In genomic region chr12:10365716-10366433, GRCh38 we compare ENCODE assay signal across 8 cellular contexts. TPM values are rescaled to one million over a fixed set of nuclear protein-coding genes. Genes with fewer than 3 reads are reported as not detected.
A peak's percentile ranks its signal among the peaks of the same experiment; 100 is the strongest.
DNase-seq lines count a peak whose midpoint lies in the region; ATAC-seq lines count a peak whose summit lies in the region.

No MANE protein-coding gene starts in this region.

- intact Hi-C loops in activated T-helper 2 cell treated with anti-CD3 and anti-CD28 coated beads, Interferon-gamma antibody, Interleukin-2, Interleukin-4, amounts not matched to agents 10 μg/mL and 5 μg/mL and 100 μg/mL, durations not matched to agents 14 hours and 24 hours and 36 hours (cut with micrococcal nuclease), result loop anchor here (2.0 to 10.0 kb wide), 4 partner anchors 45 to 175 kb away; partner anchors contain the start of gene GABARAPL1

- H3K4me3 ChIP-seq in CD4-positive, CD25-positive, alpha-beta regulatory T cell (ENCODE audit: low read depth, low read length), result peak overlapping the region; percentile 99
- H3K4me3 ChIP-seq in MG63 (peak overlapping the region; percentile 59), duodenal mucosa (ENCODE audit: low read depth in 1 of 2, low read length in 2 of 2) (peak overlapping the region; percentile 72 to 85), neuron (ENCODE audit: low read length) (peak overlapping the region; percentile 83)

- peaks cover 8% of the 10 kb centered on the region for H3K27me3 Mint-ChIP-seq in CD4-positive, CD25-positive, alpha-beta regulatory T cell
- H3K27me3 Mint-ChIP-seq in activated T-helper 2 cell treated with anti-CD3 and anti-CD28 coated beads, Interferon-gamma antibody, Interleukin-2, Interleukin-4, amounts not matched to agents 10 μg/mL and 5 μg/mL and 100 μg/mL, durations not matched to agents 14 hours and 24 hours and 36 hours (ENCODE audit: low read depth), result peaks cover 23% of the 10 kb centered on the region

- H2AFZ ChIP-seq in neuron (ENCODE audit: low read depth, low read length), result peak overlapping the region; percentile 97

- no peaks in the 10 kb centered on the region for H3K9me3 ChIP-seq in CD4-positive, CD25-positive, alpha-beta regulatory T cell (ENCODE audit: control insufficient read depth in 2 of 2, low read length in 2 of 2)
- 0 out of 2 replicates have a peak, but pooled peaks cover 2% of the 10 kb centered on the region for H3K9me3 ChIP-seq in MG63
- no peaks in the 10 kb centered on the region for H3K9me3 ChIP-seq in duodenal mucosa (ENCODE audit: control insufficient read depth in 1 of 2, low read length in 2 of 2)
- H3K9me3 ChIP-seq in neuron (ENCODE audit: low read length), result no peaks in the 10 kb centered on the region

- H3K4me1 ChIP-seq in CD4-positive, CD25-positive, alpha-beta regulatory T cell (ENCODE audit: control insufficient read depth, insufficient read depth, low read length, poor library complexity, severe bottlenecking), result peaks cover 10% of the 10 kb centered on the region
- H3K4me1 ChIP-seq in duodenal mucosa (ENCODE audit: control insufficient read depth in 1 of 2, insufficient read depth in 2 of 2, low read length in 2 of 2) (peaks cover 20 to 35% of the 10 kb centered on the region in 2 donors), neuron (ENCODE audit: insufficient read depth, low read length) (peaks cover 18% of the 10 kb centered on the region)

- DNase-seq in CD4-positive, CD25-positive, alpha-beta regulatory T cell, result no peak
- DNase-seq in MG63 (no peak), NCI-H226 (no peak), HuH-7.5 (ENCODE audit: low spot score) (no peak)
- no peak for DNase-seq in activated T-helper 2 cell treated with anti-CD3 and anti-CD28 coated beads, Interferon-gamma antibody, Interleukin-2, Interleukin-4, amounts not matched to agents 10 μg/mL and 5 μg/mL and 100 μg/mL, durations not matched to agents 14 hours and 24 hours and 36 hours (ENCODE audit: low spot score)

- peaks cover 0 to 2% (median under 1%) of the 10 kb centered on the region in 4 donors for H3K4me1 Mint-ChIP-seq in CD4-positive, CD25-positive, alpha-beta regulatory T cell
- H3K4me1 Mint-ChIP-seq in activated T-helper 2 cell treated with anti-CD3 and anti-CD28 coated beads, Interferon-gamma antibody, Interleukin-2, Interleukin-4, amounts not matched to agents 10 μg/mL and 5 μg/mL and 100 μg/mL, durations not matched to agents 14 hours and 24 hours and 36 hours (ENCODE audit: low read depth), result peaks cover 7% of the 10 kb centered on the region

- peak overlapping the region; percentile 83 to 91 for H3K9ac ChIP-seq in duodenal mucosa (ENCODE audit: low read depth in 1 of 2, low read length in 2 of 2)

- H3K27ac ChIP-seq in CD4-positive, CD25-positive, alpha-beta regulatory T cell (ENCODE audit: insufficient read depth, low read length, poor library complexity, severe bottlenecking), result peak overlapping the region; percentile 74
- H3K27ac ChIP-seq in duodenal mucosa (ENCODE audit: low read depth, low read length), result peak overlapping the region; percentile 82

- no peaks in the 10 kb centered on the region for H3K36me3 ChIP-seq in CD4-positive, CD25-positive, alpha-beta regulatory T cell (ENCODE audit: control insufficient read depth, insufficient read depth, low read length)
- no peaks in the 10 kb centered on the region for H3K36me3 ChIP-seq in MG63
- no peaks in the 10 kb centered on the region for H3K36me3 ChIP-seq in duodenal mucosa (ENCODE audit: control insufficient read depth in 1 of 2, insufficient read depth in 2 of 2, low read length in 2 of 2)
- H3K36me3 ChIP-seq in neuron (ENCODE audit: insufficient read depth, low read length), result no peaks in the 10 kb centered on the region

- peaks cover 4% of the 10 kb centered on the region for H3K27me3 ChIP-seq in CD4-positive, CD25-positive, alpha-beta regulatory T cell (ENCODE audit: control insufficient read depth, insufficient read depth, low read length)
- H3K27me3 ChIP-seq in MG63 (no peaks in the 10 kb centered on the region), duodenal mucosa (ENCODE audit: control insufficient read depth in 1 of 2, insufficient read depth in 2 of 2, low read length in 2 of 2) (no peaks in the 10 kb centered on the region), neuron (ENCODE audit: insufficient read depth, low read length) (no peaks in the 10 kb centered on the region)

- H3K27ac Mint-ChIP-seq in CD4-positive, CD25-positive, alpha-beta regulatory T cell, result no peak overlapping the region
- no peak overlapping the region for H3K27ac Mint-ChIP-seq in activated T-helper 2 cell treated with anti-CD3 and anti-CD28 coated beads, Interferon-gamma antibody, Interleukin-2, Interleukin-4, amounts not matched to agents 10 μg/mL and 5 μg/mL and 100 μg/mL, durations not matched to agents 14 hours and 24 hours and 36 hours

- peaks cover 0 to 4% (median 0%) of the 10 kb centered on the region in 7 donors for H3K9me3 Mint-ChIP-seq in CD4-positive, CD25-positive, alpha-beta regulatory T cell
- H3K9me3 Mint-ChIP-seq in activated T-helper 2 cell treated with anti-CD3 and anti-CD28 coated beads, Interferon-gamma antibody, Interleukin-2, Interleukin-4, amounts not matched to agents 10 μg/mL and 5 μg/mL and 100 μg/mL, durations not matched to agents 14 hours and 24 hours and 36 hours, result peaks cover 5% of the 10 kb centered on the region

- peaks cover 4% of the 10 kb centered on the region for H3K36me3 Mint-ChIP-seq in CD4-positive, CD25-positive, alpha-beta regulatory T cell
- peaks cover 4% of the 10 kb centered on the region for H3K36me3 Mint-ChIP-seq in activated T-helper 2 cell treated with anti-CD3 and anti-CD28 coated beads, Interferon-gamma antibody, Interleukin-2, Interleukin-4, amounts not matched to agents 10 μg/mL and 5 μg/mL and 100 μg/mL, durations not matched to agents 14 hours and 24 hours and 36 hours (ENCODE audit: low read depth)

- H3K4me3 Mint-ChIP-seq in CD4-positive, CD25-positive, alpha-beta regulatory T cell, result no peak overlapping the region
- H3K4me3 Mint-ChIP-seq in activated T-helper 2 cell treated with anti-CD3 and anti-CD28 coated beads, Interferon-gamma antibody, Interleukin-2, Interleukin-4, amounts not matched to agents 10 μg/mL and 5 μg/mL and 100 μg/mL, durations not matched to agents 14 hours and 24 hours and 36 hours (ENCODE audit: low read depth), result no peak overlapping the region

- no peak for ATAC-seq in CD4-positive, CD25-positive, alpha-beta regulatory T cell (ENCODE audit: low read depth in 2 of 2)
- no peak for ATAC-seq in GM18867 (IDR thresholded peaks at IDR 0.05; ENCODE audit: unreplicated experiment)

RNA-seq across cellular contexts. Expression of gene KLRK1, which starts 24.0 kb away (rescaled TPM):
- total RNA-seq in CD4-positive, CD25-positive, alpha-beta regulatory T cell, result 2.7 TPM
- 1 to 10 TPM in 3 of 4 donors, under 1 TPM in 1; 0.98 to 2.8 (median 2.3) TPM for polyA plus RNA-seq in CD4-positive, CD25-positive, alpha-beta regulatory T cell
- total RNA-seq in MG63 (2014; rRNA removed; shearing (Covaris generic); ENCODE audit: low replicate concordance), result not detected in 2 replicates
- 0.69 and 0.75 TPM in 2 replicates for total RNA-seq in activated T-helper 2 cell treated with anti-CD3 and anti-CD28 coated beads, Interferon-gamma antibody, Interleukin-2, Interleukin-4, amounts not matched to agents 10 μg/mL and 5 μg/mL and 100 μg/mL, durations not matched to agents 14 hours and 24 hours and 36 hours

RNA-seq across cellular contexts. Expression of gene KLRC4, which starts 43.7 kb away (rescaled TPM):
- total RNA-seq in CD4-positive, CD25-positive, alpha-beta regulatory T cell, result not detected
- not detected for polyA plus RNA-seq in CD4-positive, CD25-positive, alpha-beta regulatory T cell
- not detected in 2 replicates for total RNA-seq in MG63 (2014; rRNA removed; shearing (Covaris generic); ENCODE audit: low replicate concordance)
- total RNA-seq in activated T-helper 2 cell treated with anti-CD3 and anti-CD28 coated beads, Interferon-gamma antibody, Interleukin-2, Interleukin-4, amounts not matched to agents 10 μg/mL and 5 μg/mL and 100 μg/mL, durations not matched to agents 14 hours and 24 hours and 36 hours, result not detected in 2 replicates

RNA-seq across cellular contexts. Expression of gene KLRC3, which starts 54.5 kb away (rescaled TPM):
- total RNA-seq in CD4-positive, CD25-positive, alpha-beta regulatory T cell, result not detected
- polyA plus RNA-seq in CD4-positive, CD25-positive, alpha-beta regulatory T cell, result not detected
- total RNA-seq in MG63 (2014; rRNA removed; shearing (Covaris generic); ENCODE audit: low replicate concordance), result not detected in 2 replicates
- total RNA-seq in activated T-helper 2 cell treated with anti-CD3 and anti-CD28 coated beads, Interferon-gamma antibody, Interleukin-2, Interleukin-4, amounts not matched to agents 10 μg/mL and 5 μg/mL and 100 μg/mL, durations not matched to agents 14 hours and 24 hours and 36 hours, result not detected in 2 replicates

RNA-seq across cellular contexts. Expression of gene KLRD1, which starts 58.2 kb away (rescaled TPM):
- 0.20 TPM for total RNA-seq in CD4-positive, CD25-positive, alpha-beta regulatory T cell
- polyA plus RNA-seq in CD4-positive, CD25-positive, alpha-beta regulatory T cell, result 1 to 10 TPM in 1 of 4 donors, under 1 TPM in 3; 0.01 to 1.9 (median 0.24) TPM
- total RNA-seq in MG63 (2014; rRNA removed; shearing (Covaris generic); ENCODE audit: low replicate concordance), result not detected in 2 replicates
- total RNA-seq in activated T-helper 2 cell treated with anti-CD3 and anti-CD28 coated beads, Interferon-gamma antibody, Interleukin-2, Interleukin-4, amounts not matched to agents 10 μg/mL and 5 μg/mL and 100 μg/mL, durations not matched to agents 14 hours and 24 hours and 36 hours, result 3.3 and 3.5 TPM in 2 replicates
